In genomic region chr1:166479052-166479631, GRCh38 we compare ENCODE assay signal across 8 cellular contexts.
DNase-seq lines count a peak whose midpoint lies in the region; ATAC-seq, FAIRE-seq and TF ChIP-seq lines count a peak whose summit lies in the region.

No MANE protein-coding gene starts in this region.

- no peak overlapping the region for H3K4me3 Mint-ChIP-seq in astrocyte (ENCODE audit: unreplicated experiment)

- H3K4me3 ChIP-seq in SK-N-MC (no peak overlapping the region), astrocyte (ENCODE audit: insufficient read depth, low read depth, low read length) (no peak overlapping the region)

- H3K9me3 Mint-ChIP-seq in astrocyte (ENCODE audit: unreplicated experiment), result no peaks in the 10 kb centered on the region

- no peaks in the 10 kb centered on the region for H3K36me3 Mint-ChIP-seq in astrocyte (ENCODE audit: low read depth, unreplicated experiment)

- H3K27ac ChIP-seq in SK-N-MC (no peak overlapping the region), astrocyte (ENCODE audit: low read depth, low read length) (no peak overlapping the region)

- H3K36me3 ChIP-seq in SK-N-MC (ENCODE audit: insufficient read depth, low read length), result no peaks in the 10 kb centered on the region
- H3K36me3 ChIP-seq in astrocyte (ENCODE audit: insufficient read depth, low read length), result no peaks in the 10 kb centered on the region

- FAIRE-seq in HTR-8/SVneo (lab: Jason Lieb, UNC) (no peak), astrocyte (lab: Jason Lieb, UNC) (no peak)

- no peak overlapping the region for H2AFZ ChIP-seq in astrocyte (ENCODE audit: low read depth, low read length)

- no peak overlapping the region for H3K27ac Mint-ChIP-seq in astrocyte (ENCODE audit: unreplicated experiment)

- H3K9me3 ChIP-seq in SK-N-MC (ENCODE audit: low read depth, low read length), result no peaks in the 10 kb centered on the region
- H3K9me3 ChIP-seq in astrocyte (ENCODE audit: insufficient read depth, low read depth, low read length), result no peaks in the 10 kb centered on the region

- peak; percentile 55 for DNase-seq in Ammon's horn (ENCODE audit: low spot score)
- peak; percentile 12 for DNase-seq in HTR-8/SVneo (ENCODE audit: insufficient read length, low spot score)
- DNase-seq in SK-N-MC (ENCODE audit: low read depth, low spot score), result peak; percentile 3
- no peak for DNase-seq in astrocyte (ENCODE audit: low read depth)
- peak; percentile 18 for DNase-seq in iris pigment epithelial cell (ENCODE audit: low read depth)
- DNase-seq in stimulated activated CD4-positive, alpha-beta T cell treated with anti-CD3 and anti-CD28 coated beads, Interleukin-1b, Interleukin-23, amount 100 ng/mL, for 24 hours (ENCODE audit: low read depth in 4 of 4, low spot score in 1 of 4), result peak; percentile 15 to 27 (median 20)

- no peaks in the 10 kb centered on the region for H4K20me1 ChIP-seq in astrocyte (ENCODE audit: insufficient read depth, low read length)

- H3K27me3 Mint-ChIP-seq in astrocyte (ENCODE audit: low read depth, unreplicated experiment), result no peaks in the 10 kb centered on the region

- no peaks in the 10 kb centered on the region for H3K4me1 ChIP-seq in astrocyte (ENCODE audit: insufficient read depth, low read length)

- peak; percentile 83 for TF ChIP-seq CTCF in astrocyte (IDR thresholded peaks at IDR 0.05; ENCODE audit: insufficient read depth, low read depth, low read length)

- no peak overlapping the region for H3K9ac ChIP-seq in SK-N-MC (ENCODE audit: insufficient read length)
- H3K9ac ChIP-seq in astrocyte (ENCODE audit: low read length), result no peak overlapping the region

- no peaks in the 10 kb centered on the region for H3K79me2 ChIP-seq in astrocyte (ENCODE audit: insufficient read depth, low read length)

- peak; percentile 66 for ATAC-seq in GM18508 (IDR thresholded peaks at IDR 0.05; ENCODE audit: insufficient read depth, unreplicated experiment)
- no peak for ATAC-seq in GM19455 (IDR thresholded peaks at IDR 0.05; ENCODE audit: unreplicated experiment)

- no peaks in the 10 kb centered on the region for H3K27me3 ChIP-seq in astrocyte (ENCODE audit: insufficient read depth, low read length)

- H3K4me2 ChIP-seq in astrocyte (ENCODE audit: low read length), result no peak overlapping the region

- H3K4me1 Mint-ChIP-seq in astrocyte (ENCODE audit: low read depth, unreplicated experiment), result no peaks in the 10 kb centered on the region
